Comparison of ENCODE assay signal across 8 cellular contexts in the genomic region with DNA sequence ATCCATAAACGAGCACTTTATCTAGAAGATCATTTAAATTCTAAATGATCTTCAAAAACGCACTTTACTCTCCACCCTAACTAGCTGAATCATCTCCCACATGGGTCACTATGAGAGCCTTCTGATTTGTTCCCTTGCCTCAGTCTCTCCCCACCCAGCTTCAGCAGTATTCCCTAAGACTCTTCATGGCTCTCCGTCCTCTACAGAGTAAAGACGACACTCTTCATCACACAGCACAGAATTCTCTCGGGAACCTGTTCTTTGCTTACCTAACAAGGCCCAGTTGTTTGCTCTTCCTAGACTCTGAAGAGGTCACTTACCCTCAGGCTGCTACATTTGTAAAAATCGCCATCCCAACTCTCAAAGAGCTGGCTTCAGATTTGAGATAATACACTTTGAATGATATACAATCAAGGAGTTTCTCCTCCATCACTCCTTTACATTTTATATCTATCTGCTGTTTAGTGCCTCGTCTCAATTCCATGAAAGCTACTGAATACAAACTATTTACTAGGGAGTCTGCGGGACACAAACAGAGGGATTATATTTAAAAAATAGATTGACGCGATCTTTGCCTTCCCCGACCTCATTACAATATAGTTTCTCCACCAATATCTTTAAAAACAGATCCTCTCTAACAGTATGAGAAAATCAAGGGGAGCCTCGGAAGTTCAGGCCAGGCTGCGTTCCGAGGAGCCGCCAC. TPM values are rescaled to one million over a fixed set of nuclear protein-coding genes. Genes with fewer than 3 reads are reported as not detected.
A peak's percentile ranks its signal among the peaks of the same experiment; 100 is the strongest.
DNase-seq lines count a peak whose midpoint lies in the region; ATAC-seq, FAIRE-seq and TF ChIP-seq lines count a peak whose summit lies in the region.

No MANE protein-coding gene starts in this region.

- peaks cover 11% of the 10 kb centered on the region for H3K36me3 Mint-ChIP-seq in T-cell

- FAIRE-seq in RCC 7860 (lab: Jason Lieb, UNC): no peak

- no peaks in the 10 kb centered on the region for H3K27me3 Mint-ChIP-seq in T-cell

- H3K4me3 ChIP-seq in foreskin fibroblast (ENCODE audit: low read depth in 1 of 2, low read length in 2 of 2) (peak overlapping the region; percentile 65 to 87), skin epidermis (peak overlapping the region; percentile 61 to 99 (median 93))

- peak overlapping the region; percentile 91 to 92 (median 91) for H3K4me3 Mint-ChIP-seq in T-cell

- DNase-seq in NCI-H82 (lab: John Stamatoyannopoulos, UW) (peak; percentile 23), NCI-H82 treated with DMSO at 0.1 percent for 48 hours (lab: John Stamatoyannopoulos, UW; ENCODE audit: unreplicated experiment) (no peak), T-cell (no peak), foreskin fibroblast (peak in 1 of 2 donors; percentile 49), RCC 7860 (ENCODE audit: low spot score) (no peak), SKM-1 treated with dmso at 0.1 percent for 144 hours (lab: John Stamatoyannopoulos, UW; ENCODE audit: unreplicated experiment) (no peak), NCI-H446 (lab: John Stamatoyannopoulos, UW) (no peak)

- no peak for ATAC-seq in T-cell (replicated peaks in 1 of 4)

- TF ChIP-seq CTCF in foreskin fibroblast (IDR thresholded peaks at IDR 0.05; ENCODE audit: low read depth, low read length): no peak

- CTCF ChIA-PET in T-cell (lab: Charles Lee): interaction anchor here in 1 of 2 donors (0.9 to 2.4 kb wide), 4 partner anchors 16 to 139 kb away, joined by 3 to 10 read pairs (median 5); partner anchors contain the start of genes RAD51D and RFFL

- no peaks in the 10 kb centered on the region for H3K9me3 Mint-ChIP-seq in T-cell

- peak overlapping the region; percentile 98 to 99 for H3K27ac Mint-ChIP-seq in T-cell

- peak overlapping the region in 20 of 21 experiments; percentile 95 to 100 (median 98) for H3K27ac ChIP-seq in skin epidermis

- H3K4me1 Mint-ChIP-seq in T-cell: peaks cover 47 to 51% (median 48%) of the 10 kb centered on the region in 3 donors

- POLR2A ChIA-PET in T-cell (lab: Charles Lee): interaction anchor here (0.7 to 1.0 kb wide), 3 partner anchors 12 to 81 kb away, joined by 3 to 5 read pairs (median 3); no protein-coding TSS in a partner anchor

RNA-seq across cellular contexts. Expression of gene LIG3, which starts 0.5 kb away (rescaled TPM):
- 10 to 100 TPM; 42.7 to 52.7 (median 49.8) TPM for total RNA-seq in T-cell

RNA-seq across cellular contexts. Expression of gene ZNF830, which starts 18.5 kb away (rescaled TPM):
- 10 to 100 TPM; 35.4 to 42.3 (median 38.0) TPM for total RNA-seq in T-cell

RNA-seq across cellular contexts. Expression of gene CCT6B, which starts 18.5 kb away (rescaled TPM):
- total RNA-seq in T-cell: 1 to 10 TPM; 1.3 to 3.2 (median 2.4) TPM
